Comparison of ENCODE assay signal across 11 cellular contexts in the genomic region with DNA sequence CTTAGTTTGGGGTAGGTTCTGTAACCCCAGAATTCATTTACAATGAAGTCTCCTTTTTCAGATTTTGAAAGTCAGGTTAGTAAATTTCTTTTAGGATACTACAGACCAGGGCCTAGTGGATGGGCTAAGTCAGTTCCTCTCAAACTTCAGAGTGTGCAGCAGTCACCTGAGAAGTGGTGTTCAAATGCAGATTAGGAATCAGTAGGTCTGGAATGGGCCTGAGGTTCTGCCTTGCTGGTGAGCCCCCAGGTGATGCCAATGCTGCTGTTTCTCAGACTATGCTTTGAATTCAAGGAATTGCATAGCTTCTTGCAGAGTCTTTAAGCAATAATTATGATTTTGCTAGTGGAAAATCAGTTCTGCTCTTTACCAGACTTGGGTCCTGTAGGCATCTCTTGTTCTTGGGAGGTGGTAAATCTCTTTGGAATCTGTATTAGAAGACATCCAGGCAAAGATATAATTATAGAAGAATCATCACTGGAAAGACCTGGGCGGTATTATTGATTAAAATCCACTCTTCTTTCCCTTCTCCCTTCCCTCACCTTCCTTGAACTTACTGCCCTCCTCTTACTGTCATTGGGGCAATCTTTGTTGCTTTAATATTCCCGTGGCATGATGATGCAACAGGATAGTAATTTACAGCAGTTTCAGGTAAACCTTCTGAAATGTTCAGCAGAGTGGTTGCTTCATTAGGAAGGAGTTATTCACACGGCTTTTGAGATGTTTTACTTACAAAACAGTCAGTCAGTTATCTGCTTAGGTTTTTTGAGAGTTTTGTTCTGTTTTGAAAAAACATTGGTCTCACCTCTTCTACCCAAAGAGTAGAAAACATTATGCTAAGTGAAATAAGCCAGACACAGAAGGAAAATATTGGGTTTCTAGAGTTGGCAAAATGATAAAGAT.
DNase-seq lines count a peak whose midpoint lies in the region; ATAC-seq and TF ChIP-seq lines count a peak whose summit lies in the region.
"Had no signal": no experiment of that assay in that cellular context is flagged by ENCODE, and none has a peak within 500 bp of the region (broad histone marks: within the 10 kb centered on the region; RNA-seq: fewer than 3 reads in every experiment).

No MANE protein-coding gene starts in this region.

- H3K36me3 ChIP-seq in HUES64 (ENCODE audit: insufficient read depth, low read length) (peaks cover 8% of the 10 kb centered on the region; the same call in 1 of the 2 replicates), vagina (peaks cover 0 to 6% of the 10 kb centered on the region in 2 donors)

- H3K27me3 Mint-ChIP-seq in activated CD4-positive, alpha-beta T cell treated with anti-CD3 and anti-CD28 coated beads for 36 hours = no peaks in the 10 kb centered on the region
- H3K27me3 Mint-ChIP-seq: CD8-positive, alpha-beta memory T cell had no signal

- H3K4me3 ChIP-seq in HUES64 (ENCODE audit: low read length) (no peak overlapping the region), vagina (no peak overlapping the region)

- WGBS in HUES64 = 97% methylated on average over 3 of the region's 3 CpGs

- no peak overlapping the region for H3K4me3 Mint-ChIP-seq in activated CD4-positive, alpha-beta T cell treated with anti-CD3 and anti-CD28 coated beads for 36 hours
- H3K4me3 Mint-ChIP-seq: CD8-positive, alpha-beta memory T cell had no signal

- H3K27ac Mint-ChIP-seq in activated CD4-positive, alpha-beta T cell treated with anti-CD3 and anti-CD28 coated beads for 36 hours = peak overlapping the region; percentile 85

- peak; percentile 61 for ATAC-seq in activated CD4-positive, alpha-beta T cell treated with anti-CD3 and anti-CD28 coated beads for 36 hours
- no peak for ATAC-seq in HG03097 (IDR thresholded peaks at IDR 0.05; ENCODE audit: low FRiP score, unreplicated experiment)

- peaks cover 12% of the 10 kb centered on the region for H3K36me3 Mint-ChIP-seq in activated CD4-positive, alpha-beta T cell treated with anti-CD3 and anti-CD28 coated beads for 36 hours (ENCODE audit: low read depth)

- H3K9ac ChIP-seq in HUES64 (ENCODE audit: low read depth, low read length) = no peak overlapping the region

- intact Hi-C loops in activated CD4-positive, alpha-beta T cell treated with anti-CD3 and anti-CD28 coated beads for 36 hours (cut with DNase I, micrococcal nuclease) = no loop called here
- intact Hi-C loops in vagina (cut with DNase I) = no loop called here

- no peak for TF ChIP-seq CTCF in vagina (IDR thresholded peaks at IDR 0.05)

- H3K4me1 ChIP-seq in HUES64 (ENCODE audit: insufficient read depth, low read length) = peaks cover 13% of the 10 kb centered on the region
- no peaks in the 10 kb centered on the region for H3K4me1 ChIP-seq in vagina

- no peak for DNase-seq in activated CD4-positive, alpha-beta T cell treated with anti-CD3 and anti-CD28 coated beads for 36 hours
- DNase-seq in activated CD4-positive, alpha-beta T cell treated with anti-CD3 and anti-CD28 coated beads, Interleukin-2, amount 50 U/mL, for 48 hours = no peak
- peak; percentile 13 for DNase-seq in amniotic epithelial cell (ENCODE audit: low read depth)
- DNase-seq in kidney tubule cell (ENCODE audit: low spot score) = peak; percentile 29
- no peak for DNase-seq in vagina (ENCODE audit: extremely low spot score in 2 of 2)
- DNase-seq in NCI-H524 (lab: John Stamatoyannopoulos, UW) = no peak
- DNase-seq: CD8-positive, alpha-beta memory T cell; NCI-H2171 treated with DMSO at 0.1 percent for 48 hours; stimulated activated CD4-positive, alpha-beta T cell treated with anti-CD3 and anti-CD28 coated beads, Interleukin-4, amount 100 ng/mL, for 4 hours had no signal

- H3K27ac ChIP-seq in HUES64 (ENCODE audit: low read depth, low read length) (0 out of 2 replicates have a peak overlapping the region, but pooled peaks have one; percentile 9), vagina (no peak overlapping the region)

- H3K9me3 Mint-ChIP-seq in activated CD4-positive, alpha-beta T cell treated with anti-CD3 and anti-CD28 coated beads for 36 hours (ENCODE audit: low read depth) = no peaks in the 10 kb centered on the region
- H3K9me3 Mint-ChIP-seq: CD8-positive, alpha-beta memory T cell had no signal

- POLR2A ChIA-PET in activated CD4-positive, alpha-beta T cell treated with anti-CD3 and anti-CD28 coated beads for 36 hours (lab: Charles Lee) = no interaction called here

- peaks cover 7% of the 10 kb centered on the region for H3K4me1 Mint-ChIP-seq in activated CD4-positive, alpha-beta T cell treated with anti-CD3 and anti-CD28 coated beads for 36 hours

- H3K9me3 ChIP-seq in HUES64 (ENCODE audit: insufficient read depth, low read depth, low read length) (no peaks in the 10 kb centered on the region), vagina (no peaks in the 10 kb centered on the region)

- H3K27me3 ChIP-seq in HUES64 (ENCODE audit: insufficient read depth, low read length) = no peaks in the 10 kb centered on the region
- no peaks in the 10 kb centered on the region for H3K27me3 ChIP-seq in vagina

- no peak for TF ChIP-seq POLR2A in vagina (IDR thresholded peaks at IDR 0.05)

- CTCF ChIA-PET in activated CD4-positive, alpha-beta T cell treated with anti-CD3 and anti-CD28 coated beads for 36 hours (lab: Charles Lee) = no interaction called here

Comparison
In these comparisons a context has a peak if more than half of its experiments do, and no peak if none do; other contexts are left out.
1. DNase-seq: peak in amniotic epithelial cell (single experiment) and kidney tubule cell (single experiment); none in activated CD4-positive, alpha-beta T cell treated with anti-CD3 and anti-CD28 coated beads for 36 hours (single experiment), activated CD4-positive, alpha-beta T cell treated with anti-CD3 and anti-CD28 coated beads, Interleukin-2, amount 50 U/mL, for 48 hours (0 of 2), vagina (0 of 2) and NCI-H524 (0 of 2).